Comparison of ENCODE assay signal across 10 cellular contexts in genomic region chr2:100909571-100909970, GRCh38.
"Had no signal": no experiment of that assay in that cellular context is flagged by ENCODE, and none has a peak within 500 bp of the region (broad histone marks: within the 10 kb centered on the region; RNA-seq: fewer than 3 reads in every experiment).

No MANE protein-coding gene starts in this region.

- H3K27ac ChIP-seq: esophagus squamous epithelium had no signal

- H3K9me3 Mint-ChIP-seq: activated T-cell treated with anti-CD3 and anti-CD28 coated beads, Interleukin-2, amount 50 U/mL, for 24 hours; naive thymus-derived CD8-positive, alpha-beta T cell had no signal

- H3K27ac Mint-ChIP-seq: activated naive CD8-positive, alpha-beta T cell; activated T-cell treated with anti-CD3 and anti-CD28 coated beads, Interleukin-2, amount 50 U/mL, for 24 hours had no signal

- H3K4me3 Mint-ChIP-seq: activated naive CD8-positive, alpha-beta T cell; activated T-cell treated with anti-CD3 and anti-CD28 coated beads, Interleukin-2, amount 50 U/mL, for 24 hours; naive thymus-derived CD8-positive, alpha-beta T cell had no signal

- H3K27me3 ChIP-seq: esophagus squamous epithelium had no signal

- DNase-seq: activated CD4-positive, alpha-beta T cell treated with anti-CD3 and anti-CD28 coated beads, Interleukin-2, amount 50 U/mL, for 1 hour; activated effector memory CD4-positive, alpha-beta T cell treated with anti-CD3 and anti-CD28 coated beads, Interleukin-2, amount 50 U/mL, for 16 hours; activated T-cell treated with anti-CD3 and anti-CD28 coated beads, Interleukin-2, amount 50 U/mL, for 24 hours; amygdala; esophagus squamous epithelium; foreskin fibroblast; mucosa of descending colon; naive thymus-derived CD8-positive, alpha-beta T cell had no signal

- H3K4me1 ChIP-seq: esophagus squamous epithelium had no signal

- H3K4me3 ChIP-seq: esophagus squamous epithelium, mucosa of descending colon had no signal

- H3K27me3 Mint-ChIP-seq: activated T-cell treated with anti-CD3 and anti-CD28 coated beads, Interleukin-2, amount 50 U/mL, for 24 hours had no signal

- ATAC-seq: left lobe of liver; mucosa of descending colon; naive thymus-derived CD8-positive, alpha-beta T cell had no signal

- H3K9me3 ChIP-seq: esophagus squamous epithelium, mucosa of descending colon had no signal
